In the genomic region with DNA sequence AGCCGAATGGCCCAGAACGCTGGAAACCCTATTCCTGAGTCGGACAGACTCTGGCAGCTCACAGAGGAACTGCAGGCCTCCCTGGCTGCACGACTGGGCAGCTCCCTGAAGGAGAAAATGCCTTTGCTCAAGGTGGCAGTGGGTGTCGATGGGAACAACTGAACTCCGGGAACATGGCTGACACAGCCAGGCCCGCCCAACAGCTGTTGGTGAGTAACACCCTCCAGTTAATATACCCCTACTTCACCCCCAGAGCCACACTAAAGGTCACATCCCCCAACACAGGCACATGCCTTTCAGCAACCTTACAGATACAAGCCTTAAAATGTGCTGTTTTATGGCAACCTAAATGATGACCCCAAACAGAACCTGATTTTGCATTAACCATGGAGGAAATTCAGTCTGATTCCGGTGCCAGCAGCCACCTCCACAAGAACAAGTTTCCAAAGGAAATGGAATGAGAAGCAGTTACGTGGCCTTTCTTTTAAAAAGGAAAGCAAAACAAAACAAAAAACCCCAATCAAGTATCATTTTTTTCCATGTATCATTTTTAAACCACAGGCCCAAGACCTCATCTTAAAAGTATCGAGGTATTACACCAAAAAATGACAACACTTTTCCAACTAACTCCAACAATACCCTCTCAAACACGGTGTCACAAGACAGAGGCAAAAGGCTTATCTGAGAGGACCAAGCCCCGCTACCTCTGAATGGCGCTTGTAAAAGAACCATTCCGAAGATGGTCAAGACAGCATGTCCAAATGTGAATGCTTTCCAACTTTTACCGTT, we compare ENCODE assay signal across 8 cellular contexts. TPM values are rescaled to one million over a fixed set of nuclear protein-coding genes. Genes with fewer than 3 reads are reported as not detected.
DNase-seq lines count a peak whose midpoint lies in the region; ATAC-seq and TF ChIP-seq lines count a peak whose summit lies in the region.

No MANE protein-coding gene starts in this region.

- H3K36me3 ChIP-seq in mammary epithelial cell (ENCODE audit: insufficient read depth, low read length) (no peaks in the 10 kb centered on the region), kidney epithelial cell (ENCODE audit: control insufficient read depth, insufficient read depth, low read length) (no peaks in the 10 kb centered on the region), mesendoderm (ENCODE audit: control insufficient read depth, insufficient read depth, low read length) (no peaks in the 10 kb centered on the region)

- peak overlapping the region; percentile 89 for H3K9ac ChIP-seq in mammary epithelial cell (ENCODE audit: insufficient read depth, low read length)
- no peak overlapping the region for H3K9ac ChIP-seq in mesendoderm (ENCODE audit: low read length)

- H3K27ac ChIP-seq in mammary epithelial cell (ENCODE audit: insufficient read depth, low read depth, low read length) (peak overlapping the region; percentile 89), mesendoderm (ENCODE audit: low read depth, low read length) (no peak overlapping the region)

- peaks cover 55% of the 10 kb centered on the region for H3K4me1 Mint-ChIP-seq in T-helper 2 cell treated with Interferon-gamma antibody and Interleukin-4, amounts not matched to agents 5 μg/mL and 100 μg/mL, for 36 hours (ENCODE audit: low read depth)

- no peaks in the 10 kb centered on the region for H4K20me1 ChIP-seq in mammary epithelial cell (ENCODE audit: insufficient read depth, low read length)

- H3K23ac ChIP-seq in mesendoderm (ENCODE audit: low read length): no peak overlapping the region

- H4K8ac ChIP-seq in mesendoderm (ENCODE audit: low read depth, low read length): no peak overlapping the region

- intact Hi-C loops in mammary epithelial cell (cut with micrococcal nuclease): loop anchor here (5.0 to 10.0 kb wide), 6 partner anchors 69 to 493 kb away; no protein-coding TSS in a partner anchor

- H3K27me3 ChIP-seq in mammary epithelial cell (ENCODE audit: insufficient read depth, low read length) (no peaks in the 10 kb centered on the region), kidney epithelial cell (ENCODE audit: control insufficient read depth, insufficient read depth, low read length) (no peaks in the 10 kb centered on the region), mesendoderm (ENCODE audit: insufficient read depth, low read length, poor library complexity) (peaks cover 9% of the 10 kb centered on the region)

- TSS peak; percentile 41 for BruUV-seq in mammary epithelial cell (replicated peaks; lab: Mats Ljungman, UMichigan)

- 5% methylated on average over 14 of the region's 15 CpGs for WGBS in mammary epithelial cell (ENCODE audit: low coverage, missing lambda C conversion rate)
- WGBS in mesendoderm (ENCODE audit: extremely low coverage, insufficient coverage, low lambda C conversion rate): 100% methylated on average over 1 of the region's 15 CpGs

- H2BK5ac ChIP-seq in mesendoderm (ENCODE audit: low read length): no peak overlapping the region

- no peak overlapping the region for H4K5ac ChIP-seq in mesendoderm (ENCODE audit: low read length)

- TF ChIP-seq CTCF in GM20000 (IDR thresholded peaks at IDR 0.05; ENCODE audit: extremely low read depth, missing control alignments): no peak
- no peak for TF ChIP-seq CTCF in mammary epithelial cell (conservative IDR thresholded peaks at IDR 0.05 in 1 of 2, IDR thresholded peaks at IDR 0.05 in 1 of 2; ENCODE audit: extremely low read depth in 1 of 2, insufficient read depth in 1 of 2, low read depth in 1 of 2, low read length in 2 of 2)
- no peak for TF ChIP-seq CTCF in kidney epithelial cell (IDR thresholded peaks at IDR 0.05; ENCODE audit: insufficient read depth, low read length, poor library complexity, severe bottlenecking)

- dilution Hi-C loops in mammary epithelial cell (cut with HindIII; ENCODE audit: low sequenced_read_pairs): no loop called here

- H3K4me3 ChIP-seq in mammary epithelial cell (replicated peaks in 1 of 3; ENCODE audit: insufficient read depth in 1 of 3, low read depth in 2 of 3, low read length in 3 of 3) (peak overlapping the region; percentile 44 to 94 (median 78)), kidney epithelial cell (ENCODE audit: low read depth, low read length) (peak overlapping the region; percentile 92), mesendoderm (ENCODE audit: low read length) (no peak overlapping the region)

- no peaks in the 10 kb centered on the region for H3K9me3 ChIP-seq in mammary epithelial cell (replicated peaks; ENCODE audit: insufficient read depth, low read length)

- no peak overlapping the region for H2BK15ac ChIP-seq in mesendoderm (replicated peaks; ENCODE audit: low read depth)

- H3K79me2 ChIP-seq in mammary epithelial cell (ENCODE audit: insufficient read depth, low read length) (peaks cover 33% of the 10 kb centered on the region), mesendoderm (ENCODE audit: control insufficient read depth, insufficient read depth, low read length) (no peaks in the 10 kb centered on the region)

- H2AFZ ChIP-seq in mammary epithelial cell (ENCODE audit: low read depth, low read length): peak overlapping the region; percentile 93

- DNase-seq in GM20000 (ENCODE audit: low spot score): peak; percentile 19
- peak; percentile 53 for DNase-seq in T-helper 2 cell treated with Interferon-gamma antibody and Interleukin-4, amounts not matched to agents 5 μg/mL and 100 μg/mL, for 36 hours (ENCODE audit: low spot score)
- peak; percentile 47 for DNase-seq in mammary epithelial cell
- DNase-seq in kidney epithelial cell (ENCODE audit: low read depth): no peak
- peak; percentile 52 for DNase-seq in stimulated activated CD4-positive, alpha-beta T cell treated with anti-CD3 and anti-CD28 coated beads, Interleukin-1b, Interleukin-23, amount 100 ng/mL, for 48 hours
- no peak for DNase-seq in mesendoderm
- no peak for DNase-seq in HuH-7.5 (ENCODE audit: low spot score)

- H2AK5ac ChIP-seq in mesendoderm (ENCODE audit: low read length): no peak overlapping the region

- H3K4me1 ChIP-seq in mammary epithelial cell (ENCODE audit: insufficient read depth, low read length): peaks cover 29% of the 10 kb centered on the region
- no peaks in the 10 kb centered on the region for H3K4me1 ChIP-seq in mesendoderm (ENCODE audit: control insufficient read depth, low read depth, low read length)

- H3K27me3 Mint-ChIP-seq in T-helper 2 cell treated with Interferon-gamma antibody and Interleukin-4, amounts not matched to agents 5 μg/mL and 100 μg/mL, for 36 hours (ENCODE audit: low read depth): no peaks in the 10 kb centered on the region

- no peak overlapping the region for H3K4ac ChIP-seq in mesendoderm (ENCODE audit: low read depth, low read length)

- H3K56ac ChIP-seq in mesendoderm (ENCODE audit: low read length): no peak overlapping the region

- H3K79me1 ChIP-seq in mesendoderm (ENCODE audit: low read length): no peaks in the 10 kb centered on the region

- no peaks in the 10 kb centered on the region for H3K9me3 Mint-ChIP-seq in T-helper 2 cell treated with Interferon-gamma antibody and Interleukin-4, amounts not matched to agents 5 μg/mL and 100 μg/mL, for 36 hours

- CTCF ChIA-PET in mammary epithelial cell (lab: Charles Lee; ENCODE audit: low non-redundant PET): no interaction called here

- H3K18ac ChIP-seq in mesendoderm (ENCODE audit: low read length): no peak overlapping the region

- no peak overlapping the region for H2BK120ac ChIP-seq in mesendoderm (ENCODE audit: low read depth, low read length)

- no peak for ATAC-seq in HG03354 (IDR thresholded peaks at IDR 0.05; ENCODE audit: poor library complexity, severe bottlenecking, unreplicated experiment)

- H3K27ac Mint-ChIP-seq in T-helper 2 cell treated with Interferon-gamma antibody and Interleukin-4, amounts not matched to agents 5 μg/mL and 100 μg/mL, for 36 hours: peak overlapping the region; percentile 99

- in situ Hi-C loops in mammary epithelial cell (cut with MboI; ENCODE audit: low sequenced_read_pairs in 2 of 2): loop anchor here in 1 of 2 donors (10.0 kb wide), 1 partner anchor 173 kb away; no protein-coding TSS in a partner anchor

- H3K36me3 Mint-ChIP-seq in T-helper 2 cell treated with Interferon-gamma antibody and Interleukin-4, amounts not matched to agents 5 μg/mL and 100 μg/mL, for 36 hours (ENCODE audit: low read depth): peaks cover 5% of the 10 kb centered on the region

- peak overlapping the region; percentile 97 for H3K4me3 Mint-ChIP-seq in T-helper 2 cell treated with Interferon-gamma antibody and Interleukin-4, amounts not matched to agents 5 μg/mL and 100 μg/mL, for 36 hours

- H3K4me2 ChIP-seq in mammary epithelial cell (ENCODE audit: insufficient read depth, low read depth, low read length): peak overlapping the region; percentile 89
- H3K4me2 ChIP-seq in mesendoderm (ENCODE audit: low read length): no peak overlapping the region

RNA-seq across cellular contexts. Expression of gene KLF9, which starts 3.1 kb away (rescaled TPM):
- total RNA-seq in mammary epithelial cell: 10 to 100 TPM in 1 of 2 donors, 1 to 10 TPM in 1; 5.5 to 10.8 TPM
- polyA plus RNA-seq in mammary epithelial cell: 3.2 TPM
- polyA minus RNA-seq in mammary epithelial cell: 1.2 TPM
- total RNA-seq in kidney epithelial cell: 9.7 and 11.0 TPM in 2 replicates
- polyA plus RNA-seq in mesendoderm (2013, experiment 1 of 2): 0.15 TPM
- 0.17 TPM for polyA plus RNA-seq in mesendoderm (2013, experiment 2 of 2)

Comparison
In these comparisons a context has a peak if more than half of its experiments do, and no peak if none do; other contexts are left out.
1. DNase-seq: peak in GM20000 (single experiment), T-helper 2 cell treated with Interferon-gamma antibody and Interleukin-4, amounts not matched to agents 5 μg/mL and 100 μg/mL, for 36 hours (single experiment), mammary epithelial cell (single experiment) and stimulated activated CD4-positive, alpha-beta T cell treated with anti-CD3 and anti-CD28 coated beads, Interleukin-1b, Interleukin-23, amount 100 ng/mL, for 48 hours (single experiment); none in kidney epithelial cell (single experiment), mesendoderm (single experiment) and HuH-7.5 (single experiment).